ENCODE assay signal across 9 cellular contexts in genomic region chr1:160781914-160782689, GRCh38. TPM values are rescaled to one million over a fixed set of nuclear protein-coding genes. Genes with fewer than 3 reads are reported as not detected.
A peak's percentile ranks its signal among the peaks of the same experiment; 100 is the strongest.
DNase-seq lines count a peak whose midpoint lies in the region; ATAC-seq, FAIRE-seq and TF ChIP-seq lines count a peak whose summit lies in the region.
"Had no signal": no experiment of that assay in that cellular context is flagged by ENCODE, and none has a peak within 500 bp of the region (broad histone marks: within the 10 kb centered on the region; RNA-seq: fewer than 3 reads in every experiment).

No MANE protein-coding gene starts in this region.

- CTCF ChIA-PET in mammary epithelial cell (lab: Charles Lee; ENCODE audit: low non-redundant PET), result no interaction called here

- no peaks in the 10 kb centered on the region for H3K27me3 ChIP-seq in mammary epithelial cell (ENCODE audit: insufficient read depth, low read length)
- H3K27me3 ChIP-seq in brain microvascular endothelial cell (replicated peaks), result no peaks in the 10 kb centered on the region

- dilution Hi-C loops in mammary epithelial cell (cut with HindIII; ENCODE audit: low sequenced_read_pairs), result no loop called here

- FAIRE-seq in frontal cortex (lab: Jason Lieb, UNC), result no peak

- ATAC-seq in HG03280 (IDR thresholded peaks at IDR 0.05; ENCODE audit: unreplicated experiment), result peak; percentile 69

- H2AFZ ChIP-seq in mammary epithelial cell (ENCODE audit: low read depth, low read length), result peak overlapping the region; percentile 69

- H3K27ac ChIP-seq in mammary epithelial cell (ENCODE audit: insufficient read depth, low read depth, low read length), result no peak overlapping the region
- H3K27ac ChIP-seq in brain microvascular endothelial cell, result no peak overlapping the region

- no TSS peak for BruUV-seq in mammary epithelial cell (replicated peaks; lab: Mats Ljungman, UMichigan)

- peak; percentile 75 for DNase-seq in CD1c-positive myeloid dendritic cell (ENCODE audit: extremely low spot score)
- DNase-seq in GM19240 (ENCODE audit: insufficient read length, low spot score), result peak; percentile 44
- no peak for DNase-seq in mammary epithelial cell
- no peak for DNase-seq in DMS 273 treated with DMSO at 0.1 percent for 48 hours (lab: John Stamatoyannopoulos, UW)
- no peak for DNase-seq in brain microvascular endothelial cell
- DNase-seq in 8988T, result no peak
- DNase-seq in frontal cortex (ENCODE audit: low spot score in 2 of 2), result no peak
- DNase-seq: left cardiac atrium had no signal

- TF ChIP-seq CTCF in mammary epithelial cell (conservative IDR thresholded peaks at IDR 0.05 in 1 of 2, IDR thresholded peaks at IDR 0.05 in 1 of 2; ENCODE audit: extremely low read depth in 1 of 2, insufficient read depth in 1 of 2, low read depth in 1 of 2, low read length in 2 of 2), result no peak
- TF ChIP-seq CTCF in brain microvascular endothelial cell (IDR thresholded peaks at IDR 0.05; ENCODE audit: low read depth, low read length, missing control alignments), result no peak

- H4K20me1 ChIP-seq in mammary epithelial cell (ENCODE audit: insufficient read depth, low read length), result no peaks in the 10 kb centered on the region

- H3K79me2 ChIP-seq in mammary epithelial cell (ENCODE audit: insufficient read depth, low read length), result no peaks in the 10 kb centered on the region

- H3K4me3 ChIP-seq in mammary epithelial cell (replicated peaks in 1 of 3; ENCODE audit: insufficient read depth in 1 of 3, low read depth in 2 of 3, low read length in 3 of 3) (no peak overlapping the region), brain microvascular endothelial cell (ENCODE audit: low read depth, low read length) (no peak overlapping the region)

- H3K4me2 ChIP-seq in mammary epithelial cell (ENCODE audit: insufficient read depth, low read depth, low read length), result no peak overlapping the region

- no peaks in the 10 kb centered on the region for H3K36me3 ChIP-seq in mammary epithelial cell (ENCODE audit: insufficient read depth, low read length)
- H3K36me3 ChIP-seq in brain microvascular endothelial cell (replicated peaks), result no peaks in the 10 kb centered on the region

- in situ Hi-C loops in mammary epithelial cell (cut with MboI; ENCODE audit: low sequenced_read_pairs in 2 of 2), result no loop called here
- in situ Hi-C loops in brain microvascular endothelial cell (cut with HindIII; ENCODE audit: low pct_ligation_motif_present, low sequenced_read_pairs), result no loop called here

- WGBS in mammary epithelial cell (ENCODE audit: low coverage, missing lambda C conversion rate), result 80% methylated on average over 8 of the region's 9 CpGs

- H3K9ac ChIP-seq in mammary epithelial cell (ENCODE audit: insufficient read depth, low read length), result no peak overlapping the region

- no peaks in the 10 kb centered on the region for H3K9me3 ChIP-seq in mammary epithelial cell (replicated peaks; ENCODE audit: insufficient read depth, low read length)

- H3K4me1 ChIP-seq in mammary epithelial cell (ENCODE audit: insufficient read depth, low read length), result peaks cover 4% of the 10 kb centered on the region

- intact Hi-C loops in mammary epithelial cell (cut with micrococcal nuclease), result no loop called here

RNA-seq across cellular contexts. Expression of gene LY9, which starts 13.9 kb away (rescaled TPM):
- total RNA-seq in mammary epithelial cell (not detected), frontal cortex (not detected)
- not detected for polyA plus RNA-seq in mammary epithelial cell
- polyA minus RNA-seq in mammary epithelial cell, result not detected

RNA-seq across cellular contexts. Expression of gene SLAMF7, which starts 43.1 kb away (rescaled TPM):
- 1 to 10 TPM in 1 of 2 donors, under 1 TPM in 1; 0.17 to 7.2 TPM for total RNA-seq in mammary epithelial cell
- 3.0 TPM for polyA plus RNA-seq in mammary epithelial cell
- polyA minus RNA-seq in mammary epithelial cell, result not detected
- total RNA-seq in frontal cortex, result not detected

Comparison
In these comparisons a context has a peak if more than half of its experiments do, and no peak if none do; other contexts are left out.
1. DNase-seq: peak in CD1c-positive myeloid dendritic cell (single experiment) and GM19240 (single experiment); none in mammary epithelial cell (single experiment), DMS 273 treated with DMSO at 0.1 percent for 48 hours (single experiment), brain microvascular endothelial cell (single experiment), 8988T (single experiment) and frontal cortex (0 of 2).